In genomic region chr5:107524111-107524510, GRCh38 we compare ENCODE assay signal across 15 cellular contexts.
"Had no signal": no experiment of that assay in that cellular context is flagged by ENCODE, and none has a peak within 500 bp of the region (broad histone marks: within the 10 kb centered on the region; RNA-seq: fewer than 3 reads in every experiment).

No MANE protein-coding gene starts in this region.

- H3K27me3 ChIP-seq: brain microvascular endothelial cell had no signal

- H3K27ac ChIP-seq: brain microvascular endothelial cell, lower lobe of right lung, parathyroid adenoma had no signal

- DNase-seq: activated CD4-positive, CD25-positive, alpha-beta regulatory T cell treated with anti-CD3 and anti-CD28 coated beads, Interleukin-2, amount 50 U/mL, for 72 hours; activated naive CD4-positive, alpha-beta T cell; activated naive CD8-positive, alpha-beta T cell treated with anti-CD3 and anti-CD28 coated beads, Interleukin-2, amount 10 ng/mL, durations not matched to agents 7 days and 5 days; anterior cingulate cortex; brain microvascular endothelial cell; endodermal cell; glutamatergic neuron; left colon; lower lobe of right lung; stimulated activated CD4-positive, alpha-beta T cell treated with anti-CD3 and anti-CD28 coated beads, Interleukin-2, amount 100 ng/mL, for 48 hours; T-cell; T-helper 9 cell had no signal

- H3K4me1 ChIP-seq: parathyroid adenoma had no signal

- H2AFZ ChIP-seq: parathyroid adenoma had no signal

- H3K79me2 ChIP-seq: parathyroid adenoma had no signal

- H3K9ac ChIP-seq: parathyroid adenoma had no signal

- H3K36me3 ChIP-seq: brain microvascular endothelial cell, lower lobe of right lung had no signal

- H3K9me3 ChIP-seq: lower lobe of right lung had no signal

- ATAC-seq: esophagus mucosa; left colon; lower lobe of right lung; stimulated activated memory B cell treated with anti-CD40 and anti-IgM and Interleukin-4, amounts not matched to agents 10 μg/mL and 1 μg/mL and 100 μg/mL, for 72 hours; T-cell had no signal

- H3K4me3 ChIP-seq: lower lobe of right lung had no signal
